ENCODE assay signal across 1 cellular context in the genomic region with DNA sequence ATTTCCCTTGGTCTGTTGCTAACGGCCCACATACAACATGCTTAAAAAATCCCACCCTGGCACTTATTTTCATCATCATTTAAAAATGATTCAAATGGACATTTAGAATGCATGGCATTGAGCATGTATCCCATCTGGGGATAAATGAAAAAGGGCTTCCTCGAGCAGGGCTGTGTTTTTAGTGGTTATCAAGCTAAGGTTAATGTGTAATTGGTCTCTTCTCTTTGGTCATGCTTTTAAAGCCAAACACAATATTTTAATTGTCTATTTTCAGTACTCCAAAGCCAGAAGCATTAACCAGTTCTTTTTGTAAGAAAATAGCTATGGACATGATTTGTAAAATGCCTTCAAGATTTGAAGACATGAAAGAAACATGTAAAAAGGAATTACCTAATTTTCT.
TF ChIP-seq lines count a peak whose summit lies in the region.

No MANE protein-coding gene starts in this region.

TF ChIP-seq in IMR-90, 13 proteins besides CTCF, POLR2A, EP300 and RAD21:
- TF ChIP-seq CHD1 (IDR thresholded peaks at IDR 0.05; ENCODE audit: low read depth, low read length) (no peak), SMC3 (IDR thresholded peaks at IDR 0.05; ENCODE audit: low read depth, low read length) (no peak), MAZ (IDR thresholded peaks at IDR 0.05; ENCODE audit: borderline replicate concordance, low read depth, low read length) (no peak), CEBPB (IDR thresholded peaks at IDR 0.05; ENCODE audit: low read depth, low read length) (no peak), MXI1 (IDR thresholded peaks at IDR 0.05; ENCODE audit: borderline replicate concordance, low read depth, low read length) (no peak), RFX5 (IDR thresholded peaks at IDR 0.05; ENCODE audit: low read depth, low read length) (no peak), BHLHE40 (IDR thresholded peaks at IDR 0.05; ENCODE audit: low read depth, low read length) (no peak), MAFK (IDR thresholded peaks at IDR 0.05; ENCODE audit: low read depth, low read length) (no peak), NFE2L2 (IDR thresholded peaks at IDR 0.05; ENCODE audit: low read depth, low read length) (no peak), FOS (IDR thresholded peaks at IDR 0.05; ENCODE audit: low read depth, low read length) (no peak), RCOR1 (IDR thresholded peaks at IDR 0.05; ENCODE audit: insufficient replicate concordance, low read length) (no peak)
- TF ChIP-seq, protein P1, sequence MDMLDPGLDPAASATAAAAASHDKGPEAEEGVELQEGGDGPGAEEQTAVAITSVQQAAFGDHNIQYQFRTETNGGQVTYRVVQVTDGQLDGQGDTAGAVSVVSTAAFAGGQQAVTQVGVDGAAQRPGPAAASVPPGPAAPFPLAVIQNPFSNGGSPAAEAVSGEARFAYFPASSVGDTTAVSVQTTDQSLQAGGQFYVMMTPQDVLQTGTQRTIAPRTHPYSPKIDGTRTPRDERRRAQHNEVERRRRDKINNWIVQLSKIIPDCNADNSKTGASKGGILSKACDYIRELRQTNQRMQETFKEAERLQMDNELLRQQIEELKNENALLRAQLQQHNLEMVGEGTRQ (IDR thresholded peaks at IDR 0.05; ENCODE audit: low read depth, low read length), result no peak
- TF ChIP-seq, protein P2, sequence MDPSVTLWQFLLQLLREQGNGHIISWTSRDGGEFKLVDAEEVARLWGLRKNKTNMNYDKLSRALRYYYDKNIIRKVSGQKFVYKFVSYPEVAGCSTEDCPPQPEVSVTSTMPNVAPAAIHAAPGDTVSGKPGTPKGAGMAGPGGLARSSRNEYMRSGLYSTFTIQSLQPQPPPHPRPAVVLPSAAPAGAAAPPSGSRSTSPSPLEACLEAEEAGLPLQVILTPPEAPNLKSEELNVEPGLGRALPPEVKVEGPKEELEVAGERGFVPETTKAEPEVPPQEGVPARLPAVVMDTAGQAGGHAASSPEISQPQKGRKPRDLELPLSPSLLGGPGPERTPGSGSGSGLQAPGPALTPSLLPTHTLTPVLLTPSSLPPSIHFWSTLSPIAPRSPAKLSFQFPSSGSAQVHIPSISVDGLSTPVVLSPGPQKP (IDR thresholded peaks at IDR 0.05; ENCODE audit: borderline replicate concordance, low read depth, low read length), result no peak
